Comparison of ENCODE assay signal across 10 cellular contexts in genomic region chr1:9275567-9276034, GRCh38. TPM values are rescaled to one million over a fixed set of nuclear protein-coding genes. Genes with fewer than 3 reads are reported as not detected.
DNase-seq lines count a peak whose midpoint lies in the region; ATAC-seq and TF ChIP-seq lines count a peak whose summit lies in the region.
"Had no signal": no experiment of that assay in that cellular context is flagged by ENCODE, and none has a peak within 500 bp of the region (broad histone marks: within the 10 kb centered on the region; RNA-seq: fewer than 3 reads in every experiment).

No MANE protein-coding gene starts in this region.

- TF ChIP-seq CTCF in activated CD8-positive, alpha-beta T cell treated with anti-CD3 and anti-CD28 coated beads for 36 hours (IDR thresholded peaks at IDR 0.05) = no peak

- H3K4me3 Mint-ChIP-seq in activated CD8-positive, alpha-beta T cell treated with anti-CD3 and anti-CD28 coated beads for 36 hours = no peak overlapping the region
- H3K4me3 Mint-ChIP-seq: naive B cell had no signal

- intact Hi-C loops in activated CD8-positive, alpha-beta T cell treated with anti-CD3 and anti-CD28 coated beads for 36 hours (cut with micrococcal nuclease) = no loop called here
- intact Hi-C loops in left ventricle myocardium superior (cut with micrococcal nuclease) = no loop called here

- peak; percentile 80 for ATAC-seq in activated CD8-positive, alpha-beta T cell treated with anti-CD3 and anti-CD28 coated beads for 36 hours
- ATAC-seq in left ventricle myocardium superior = no peak

- no peak overlapping the region for H3K27ac Mint-ChIP-seq in activated CD8-positive, alpha-beta T cell treated with anti-CD3 and anti-CD28 coated beads for 36 hours
- H3K27ac Mint-ChIP-seq: IgD-negative memory B cell had no signal

- H3K9me3 Mint-ChIP-seq in activated CD8-positive, alpha-beta T cell treated with anti-CD3 and anti-CD28 coated beads for 36 hours = no peaks in the 10 kb centered on the region
- H3K9me3 Mint-ChIP-seq: IgD-negative memory B cell had no signal

- CTCF ChIA-PET in activated CD8-positive, alpha-beta T cell treated with anti-CD3 and anti-CD28 coated beads for 36 hours (lab: Charles Lee) = interaction anchor here (1.0 to 2.5 kb wide), 3 partner anchors 8 to 215 kb away, joined by 3 to 10 read pairs (median 9); no protein-coding TSS in a partner anchor

- H3K4me1 Mint-ChIP-seq in activated CD8-positive, alpha-beta T cell treated with anti-CD3 and anti-CD28 coated beads for 36 hours (ENCODE audit: low read depth) = peaks cover 31% of the 10 kb centered on the region

- POLR2A ChIA-PET in activated CD8-positive, alpha-beta T cell treated with anti-CD3 and anti-CD28 coated beads for 36 hours (lab: Charles Lee) = no interaction called here

- H3K36me3 Mint-ChIP-seq in activated CD8-positive, alpha-beta T cell treated with anti-CD3 and anti-CD28 coated beads for 36 hours (ENCODE audit: low read depth) = no peaks in the 10 kb centered on the region
- H3K36me3 Mint-ChIP-seq: IgD-negative memory B cell had no signal

- no peaks in the 10 kb centered on the region for H3K27me3 Mint-ChIP-seq in activated CD8-positive, alpha-beta T cell treated with anti-CD3 and anti-CD28 coated beads for 36 hours

- DNase-seq in GDM1 (lab: John Stamatoyannopoulos, UW) = peak; percentile 48
- peak; percentile 80 for DNase-seq in HCEC 1CT
- peak; percentile 43 for DNase-seq in NCI-H460 (ENCODE audit: extremely low read depth, low read depth)
- DNase-seq in activated CD8-positive, alpha-beta T cell treated with anti-CD3 and anti-CD28 coated beads for 36 hours = peak; percentile 92
- DNase-seq in fibroblast of gingiva (ENCODE audit: low read depth) = peak; percentile 61
- DNase-seq in stimulated activated CD4-positive, alpha-beta T cell treated with anti-CD3 and anti-CD28 coated beads, Interleukin-2, amount 100 ng/mL, for 4 hours (ENCODE audit: low read depth) = peak; percentile 76
- DNase-seq in GOT3 (lab: John Stamatoyannopoulos, UW) = no peak
- DNase-seq in left ventricle myocardium superior = no peak
- DNase-seq: naive B cell had no signal

RNA-seq across cellular contexts. Expression of gene SPSB1, which starts 17.1 kb away (rescaled TPM):
- 11.6 and 14.4 TPM in 2 replicates for total RNA-seq in NCI-H460 (2014; rRNA removed; shearing (Covaris generic))
- polyA plus RNA-seq in NCI-H460 (2014; cell fraction: nucleus; rRNA removed) = 3.4 and 5.6 TPM in 2 replicates
- total RNA-seq in activated CD8-positive, alpha-beta T cell treated with anti-CD3 and anti-CD28 coated beads for 36 hours = 1 to 10 TPM; 1.1 to 1.5 TPM
- 13.1 TPM for total RNA-seq in left ventricle myocardium superior

RNA-seq across cellular contexts. Expression of gene H6PD, which starts 41.0 kb away (rescaled TPM):
- total RNA-seq in NCI-H460 (2014; rRNA removed; shearing (Covaris generic)) = 12.2 and 14.0 TPM in 2 replicates
- polyA plus RNA-seq in NCI-H460 (2014; cell fraction: nucleus; rRNA removed) = 11.3 and 15.9 TPM in 2 replicates
- total RNA-seq in activated CD8-positive, alpha-beta T cell treated with anti-CD3 and anti-CD28 coated beads for 36 hours = 1 to 10 TPM; 7.5 to 7.8 TPM
- total RNA-seq in left ventricle myocardium superior = 20.3 TPM

Comparison
In these comparisons a context has a peak if more than half of its experiments do, and no peak if none do; other contexts are left out.
1. DNase-seq: peak in GDM1 (single experiment), HCEC 1CT (single experiment), NCI-H460 (single experiment), activated CD8-positive, alpha-beta T cell treated with anti-CD3 and anti-CD28 coated beads for 36 hours (single experiment), fibroblast of gingiva (single experiment) and stimulated activated CD4-positive, alpha-beta T cell treated with anti-CD3 and anti-CD28 coated beads, Interleukin-2, amount 100 ng/mL, for 4 hours (single experiment); none in GOT3 (single experiment) and left ventricle myocardium superior (single experiment).